8 cellular contexts compared by ENCODE assay signal in the genomic region with DNA sequence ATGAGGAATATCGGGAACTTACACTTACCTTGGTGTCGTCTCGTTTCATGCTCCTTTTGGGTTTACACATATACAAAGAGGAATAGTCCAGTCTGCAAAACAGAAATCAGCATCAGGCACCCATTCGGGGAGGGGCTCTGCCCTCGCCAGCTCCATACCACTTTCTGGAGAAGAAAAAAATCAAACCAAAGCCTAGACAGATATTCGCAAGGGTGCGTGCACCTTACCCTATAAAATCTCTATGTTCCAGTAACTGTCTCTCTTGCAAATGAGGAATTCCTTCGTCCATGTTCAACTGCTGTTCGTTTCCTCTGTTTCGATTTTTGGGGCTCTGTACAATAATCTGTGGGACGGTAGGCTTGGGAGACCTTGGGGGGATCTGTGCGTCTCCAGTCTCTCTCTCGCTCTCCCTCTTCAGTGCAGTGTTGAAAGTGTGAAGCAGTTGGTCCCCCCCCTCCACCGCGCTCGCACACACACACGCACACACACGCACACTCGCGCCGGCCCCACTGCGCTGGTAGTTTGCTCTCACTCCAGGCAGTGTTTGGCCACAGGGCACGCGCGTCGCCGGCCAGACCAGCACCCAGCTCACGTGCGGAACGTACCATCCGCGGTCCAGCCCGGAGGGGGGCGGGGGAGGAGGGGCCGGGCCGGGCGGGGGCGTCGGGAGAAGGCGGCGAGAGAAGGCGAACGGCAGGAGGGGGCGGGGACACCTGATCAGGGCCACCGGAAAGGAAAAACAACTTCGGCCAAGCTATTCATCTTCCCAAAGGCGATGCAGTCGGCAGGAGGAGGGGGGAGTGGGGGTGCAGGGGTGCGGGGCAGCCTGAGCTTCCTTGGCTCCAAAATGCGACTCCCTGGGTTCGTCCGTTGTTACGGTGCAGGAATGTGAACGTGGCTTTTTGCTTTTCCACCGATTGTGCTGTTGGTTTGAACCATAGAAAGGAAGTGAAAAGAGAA. TPM values are rescaled to one million over a fixed set of nuclear protein-coding genes. Genes with fewer than 3 reads are reported as not detected.
DNase-seq lines count a peak whose midpoint lies in the region; ATAC-seq and TF ChIP-seq lines count a peak whose summit lies in the region.

A gene (minus strand): TSS at position 547 of the 960 bp plus-strand sequence. CDS start 258 bp downstream, at position 289.

- H3K4me1 ChIP-seq in Loucy (ENCODE audit: insufficient read depth, low read length, poor library complexity, severe bottlenecking): peaks cover 4% of the 10 kb centered on the region
- peaks cover 34 to 45% of the 10 kb centered on the region in 2 experiments for H3K4me1 ChIP-seq in neutrophil (ENCODE audit: control insufficient read depth in 1 of 2, insufficient read depth in 1 of 2, low read depth in 1 of 2, low read length in 1 of 2)

- no peaks in the 10 kb centered on the region for H3K9me3 Mint-ChIP-seq in activated naive CD8-positive, alpha-beta T cell treated with anti-CD3 and anti-CD28 coated beads, Interleukin-2, amount 10 ng/mL, durations not matched to agents 7 days and 5 days

- H3K36me3 ChIP-seq in Loucy (ENCODE audit: insufficient read depth, low read length) (no peaks in the 10 kb centered on the region), neutrophil (no peaks in the 10 kb centered on the region)

- H3K9me3 ChIP-seq in Loucy (ENCODE audit: insufficient read depth, low read depth, low read length): no peaks in the 10 kb centered on the region
- no peaks in the 10 kb centered on the region for H3K9me3 ChIP-seq in neutrophil

- DNase-seq in DMS 273 (lab: John Stamatoyannopoulos, UW; ENCODE audit: unreplicated experiment) (peak; percentile 70), DMS 273 treated with DMSO at 0.1 percent for 48 hours (lab: John Stamatoyannopoulos, UW) (no peak), cardiac septum (ENCODE audit: low spot score) (peak; percentile 88), NCI-H524 treated with DMSO at 0.1 percent for 48 hours (lab: John Stamatoyannopoulos, UW) (no peak), NCI-H1436 treated with DMSO at 0.1 percent for 48 hours (lab: John Stamatoyannopoulos, UW) (no peak)
- DNase-seq in activated naive CD8-positive, alpha-beta T cell treated with anti-CD3 and anti-CD28 coated beads, Interleukin-2, amount 10 ng/mL, durations not matched to agents 7 days and 5 days: peak; percentile 32

- no peak for ATAC-seq in activated naive CD8-positive, alpha-beta T cell treated with anti-CD3 and anti-CD28 coated beads, Interleukin-2, amount 10 ng/mL, durations not matched to agents 7 days and 5 days (ENCODE audit: low read depth)

- H3K4me2 ChIP-seq in Loucy (ENCODE audit: low read depth, low read length, poor library complexity, severe bottlenecking): peak within 1 kb of the TSS; percentile 78

- peak within 1 kb of the TSS; percentile 70 for H3K4me3 ChIP-seq in Loucy (ENCODE audit: low read length, poor library complexity, severe bottlenecking)
- peak within 1 kb of the TSS; percentile 40 to 57 for H3K4me3 ChIP-seq in neutrophil (ENCODE audit: low read depth in 1 of 2, low read length in 1 of 2)

- H3K4me3 Mint-ChIP-seq in activated naive CD8-positive, alpha-beta T cell treated with anti-CD3 and anti-CD28 coated beads, Interleukin-2, amount 10 ng/mL, durations not matched to agents 7 days and 5 days: peak within 1 kb of the TSS; percentile 84

- no peaks in the 10 kb centered on the region for H4K20me1 ChIP-seq in Loucy (ENCODE audit: insufficient read depth, low read length, poor library complexity, severe bottlenecking)

- intact Hi-C loops in cardiac septum (cut with DNase I): loop anchor here (2.0 to 10.0 kb wide), 3 partner anchors 113 to 490 kb away; no protein-coding TSS in a partner anchor

- no peak within 1 kb of the TSS for H3K9ac ChIP-seq in Loucy (ENCODE audit: low read depth, low read length, poor library complexity, severe bottlenecking)

- H2AFZ ChIP-seq in Loucy (ENCODE audit: low read length): peak within 1 kb of the TSS; percentile 73; the same call in 1 of the 2 replicates

- no peak within 1 kb of the TSS for H3K27ac ChIP-seq in neutrophil

- H3K27ac Mint-ChIP-seq in activated naive CD8-positive, alpha-beta T cell treated with anti-CD3 and anti-CD28 coated beads, Interleukin-2, amount 10 ng/mL, durations not matched to agents 7 days and 5 days: no peak within 1 kb of the TSS

- no peaks in the 10 kb centered on the region for H3K36me3 Mint-ChIP-seq in activated naive CD8-positive, alpha-beta T cell treated with anti-CD3 and anti-CD28 coated beads, Interleukin-2, amount 10 ng/mL, durations not matched to agents 7 days and 5 days

- peaks cover 2% of the 10 kb centered on the region; the same call in 1 of the 2 replicates for H3F3A ChIP-seq in Loucy (ENCODE audit: low read depth)

- TF ChIP-seq CTCF in Loucy (conservative IDR thresholded peaks at IDR 0.05; ENCODE audit: low read length) (no peak), neutrophil (IDR thresholded peaks at IDR 0.05) (no peak)

- H3K27me3 Mint-ChIP-seq in activated naive CD8-positive, alpha-beta T cell treated with anti-CD3 and anti-CD28 coated beads, Interleukin-2, amount 10 ng/mL, durations not matched to agents 7 days and 5 days: peaks cover 82% of the 10 kb centered on the region

- H3K4me1 Mint-ChIP-seq in activated naive CD8-positive, alpha-beta T cell treated with anti-CD3 and anti-CD28 coated beads, Interleukin-2, amount 10 ng/mL, durations not matched to agents 7 days and 5 days: peaks cover 27% of the 10 kb centered on the region

- H3K9me2 ChIP-seq in Loucy (replicated peaks; ENCODE audit: low read depth, low read length): no peaks in the 10 kb centered on the region

- H3K79me2 ChIP-seq in Loucy (ENCODE audit: insufficient read depth, low read length): no peaks in the 10 kb centered on the region

- H3K27me3 ChIP-seq in Loucy (ENCODE audit: insufficient read depth, low read length, poor library complexity, severe bottlenecking) (peaks cover 34% of the 10 kb centered on the region), neutrophil (peaks cover 100% of the 10 kb centered on the region)

- POLR2A ChIA-PET in activated naive CD8-positive, alpha-beta T cell treated with anti-CD3 and anti-CD28 coated beads, Interleukin-2, amount 10 ng/mL, durations not matched to agents 7 days and 5 days (lab: Charles Lee): no interaction called here

RNA-seq across cellular contexts. Expression of the gene that starts here (rescaled TPM):
- under 1 TPM in 1 of 2 experiments, not detected in 1; 0.36 TPM for total RNA-seq in activated naive CD8-positive, alpha-beta T cell treated with anti-CD3 and anti-CD28 coated beads, Interleukin-2, amount 10 ng/mL, durations not matched to agents 7 days and 5 days
- total RNA-seq in cardiac septum: 33.3 TPM

Comparison
In these comparisons a context has a peak if more than half of its experiments do, and no peak if none do; other contexts are left out.
1. RNA of the gene that starts here (total RNA-seq): 33.3 TPM in cardiac septum (single experiment); 0.36 TPM in activated naive CD8-positive, alpha-beta T cell treated with anti-CD3 and anti-CD28 coated beads, Interleukin-2, amount 10 ng/mL, durations not matched to agents 7 days and 5 days; every median in the first group is over 10 times any median in the second.
2. DNase-seq: peak in DMS 273 (single experiment) and cardiac septum (single experiment); none in DMS 273 treated with DMSO at 0.1 percent for 48 hours (single experiment), NCI-H524 treated with DMSO at 0.1 percent for 48 hours (single experiment) and NCI-H1436 treated with DMSO at 0.1 percent for 48 hours (single experiment).
3. Peak in DNase-seq in activated naive CD8-positive, alpha-beta T cell treated with anti-CD3 and anti-CD28 coated beads, Interleukin-2, amount 10 ng/mL, durations not matched to agents 7 days and 5 days; RNA of the gene not detected or under 1 TPM.